Comparison of ENCODE assay signal across 8 cellular contexts in genomic region chr2:151261240-151261976, GRCh38. TPM values are rescaled to one million over a fixed set of nuclear protein-coding genes. Genes with fewer than 3 reads are reported as not detected.
DNase-seq lines count a peak whose midpoint lies in the region; ATAC-seq and TF ChIP-seq lines count a peak whose summit lies in the region.

Gene RBM43 (minus strand): TSS chr2:151261863. CDS start chr2:151261727, 136 bp downstream.

- no peaks in the 10 kb centered on the region for H3K9me3 Mint-ChIP-seq in HFFc6

- TF ChIP-seq CTCF in GM10248 (IDR thresholded peaks at IDR 0.05; ENCODE audit: control extremely low read depth, extremely low read depth, low read depth, missing control alignments): no peak
- peak; percentile 18; the same call in 1 of the 2 replicates for TF ChIP-seq CTCF in HFFc6 (IDR thresholded peaks at IDR 0.05)
- no peak for TF ChIP-seq CTCF in NB4 (IDR thresholded peaks at IDR 0.05; ENCODE audit: low read depth, low read length)
- TF ChIP-seq CTCF in heart right ventricle (IDR thresholded peaks at IDR 0.05): peak in 1 of 9 donors; percentile 21
- TF ChIP-seq CTCF in upper lobe of left lung (IDR thresholded peaks at IDR 0.05): no peak

- H3K27me3 Mint-ChIP-seq in HFFc6 (ENCODE audit: insufficient read depth): no peaks in the 10 kb centered on the region; the same call in 1 of the 2 replicates

- DNase-seq in GM10248 (ENCODE audit: extremely low spot score) (peak; percentile 92), HFFc6 (peak; percentile 90), NB4 (ENCODE audit: low read depth) (peak; percentile 95), SW 1271 (lab: John Stamatoyannopoulos, UW) (peak; percentile 66 to 90), heart right ventricle (peak; percentile 86 to 91), posterior cingulate gyrus (peak; percentile 55 to 95 (median 68)), upper lobe of left lung (peak; percentile 92 to 94)

- H3K36me3 ChIP-seq in heart right ventricle (no peaks in the 10 kb centered on the region), upper lobe of left lung (no peaks in the 10 kb centered on the region)

- peak within 1 kb of the TSS; percentile 98 for H3K27ac Mint-ChIP-seq in HFFc6

- H3K9me3 ChIP-seq in heart right ventricle (no peaks in the 10 kb centered on the region), upper lobe of left lung (no peaks in the 10 kb centered on the region)

- intact Hi-C loops in heart right ventricle (cut with DNase I): loop anchor here in 4 of 10 donors (10.0 kb wide), 1 partner anchor 153 kb away; no protein-coding TSS in a partner anchor
- intact Hi-C loops in posterior cingulate gyrus (cut with DNase I): loop anchor here (10.0 kb wide), 1 partner anchor 153 kb away; no protein-coding TSS in a partner anchor

- peak within 1 kb of the TSS; percentile 81 for H3K4me3 ChIP-seq in NB4 (ENCODE audit: low read depth, low read length)
- peak within 1 kb of the TSS; percentile 53 to 97 (median 90) for H3K4me3 ChIP-seq in heart right ventricle
- peak within 1 kb of the TSS; percentile 78 to 95 (median 92) for H3K4me3 ChIP-seq in upper lobe of left lung

- ATAC-seq in heart right ventricle: peak; percentile 93 to 98 (median 96)
- ATAC-seq in upper lobe of left lung (ENCODE audit: low FRiP score in 2 of 2): peak; percentile 95 to 98

- CTCF ChIA-PET in GM10248 (lab: Yijun Ruan, JAX): interaction anchor here (3.3 kb wide), 1 partner anchor 23 kb away, joined by 12 read pairs; no protein-coding TSS in a partner anchor

- peak in 1 of 4 donors; percentile 2 for TF ChIP-seq EP300 in upper lobe of left lung (IDR thresholded peaks at IDR 0.05)

- H3K4me1 ChIP-seq in heart right ventricle (peaks cover 0 to 25% (median 12%) of the 10 kb centered on the region in 9 donors), upper lobe of left lung (peaks cover 6 to 17% (median 9%) of the 10 kb centered on the region in 4 donors)

- H3K4me1 Mint-ChIP-seq in HFFc6 (ENCODE audit: low read depth): peaks cover 58% of the 10 kb centered on the region

- no peaks in the 10 kb centered on the region for H3K27me3 ChIP-seq in heart right ventricle
- no peaks in the 10 kb centered on the region for H3K27me3 ChIP-seq in upper lobe of left lung

- TF ChIP-seq POLR2A in NB4 (IDR thresholded peaks at IDR 0.05; ENCODE audit: extremely low read depth, insufficient read length) (peak; percentile 20), upper lobe of left lung (IDR thresholded peaks at IDR 0.05) (peak in 3 of 4 donors; percentile 39 to 70 (median 59))

- H3K4me3 Mint-ChIP-seq in HFFc6: peak within 1 kb of the TSS; percentile 95

- 0 to 1% (median 1%) methylated on average over 59 to 61 of the region's 61 CpGs for WGBS in adipose tissue, 3 donors
- WGBS in heart right ventricle, 2 donors: 1 to 2% methylated on average over 60 to 61 of the region's 61 CpGs
- WGBS in upper lobe of left lung, 2 donors: 0% methylated on average over 36 to 38 of the region's 61 CpGs

- H3K27ac ChIP-seq in adipose tissue (ENCODE audit: low read depth, low read length) (peak within 1 kb of the TSS; percentile 89), heart right ventricle (peak within 1 kb of the TSS; percentile 86 to 99 (median 94)), upper lobe of left lung (peak within 1 kb of the TSS; percentile 96 to 99 (median 97))

- POLR2A ChIA-PET in GM10248 (lab: Yijun Ruan, JAX): interaction anchor here (0.8 kb wide), 2 partner anchors 566 to 655 kb away, joined by 3 read pairs; partner anchors contain the start of gene ARL5A

- H3K36me3 Mint-ChIP-seq in HFFc6 (ENCODE audit: low read depth): no peaks in the 10 kb centered on the region

RNA-seq across cellular contexts. Expression of gene RBM43, which starts in this region (rescaled TPM):
- total RNA-seq in HFFc6 (2021; fragmentation: NEBNext Ultra II Directional; extraction: Animal tissue kit (Norgen Biotek cat#: 25700)): 1 to 10 TPM; 3.8 to 8.2 (median 6.4) TPM
- polyA plus RNA-seq in adipose tissue (1 to 10 TPM; 2.8 to 4.8 (median 3.7) TPM), heart right ventricle (1 to 10 TPM; 1.1 to 1.7 TPM)
- total RNA-seq in heart right ventricle (1 to 10 TPM in 9 of 10 donors, under 1 TPM in 1; 0.96 to 2.9 (median 1.8) TPM), upper lobe of left lung (10 to 100 TPM in 2 of 6 donors, 1 to 10 TPM in 4; 4.4 to 16.8 (median 8.1) TPM)

Comparison
In these comparisons a context has a peak if more than half of its experiments do, and no peak if none do; other contexts are left out.
1. Peak in every context shown above with its lines: DNase-seq, ATAC-seq, H3K4me3 ChIP-seq and H3K27ac ChIP-seq.